ENCODE assay signal across 9 cellular contexts in genomic region chr1:67724928-67725560, GRCh38. TPM values are rescaled to one million over a fixed set of nuclear protein-coding genes. Genes with fewer than 3 reads are reported as not detected.
DNase-seq lines count a peak whose midpoint lies in the region; TF ChIP-seq lines count a peak whose summit lies in the region.
"Had no signal": no experiment of that assay in that cellular context is flagged by ENCODE, and none has a peak within 500 bp of the region (broad histone marks: within the 10 kb centered on the region; RNA-seq: fewer than 3 reads in every experiment).

No MANE protein-coding gene starts in this region.

- no peaks in the 10 kb centered on the region for H3K4me1 Mint-ChIP-seq in glutamatergic neuron (ENCODE audit: low read depth, unreplicated experiment)
- H3K4me1 Mint-ChIP-seq in CD4-positive, alpha-beta memory T cell, result no peaks in the 10 kb centered on the region
- peaks cover 2% of the 10 kb centered on the region for H3K4me1 Mint-ChIP-seq in T-helper 2 cell treated with Interferon-gamma antibody and Interleukin-4, amounts not matched to agents 5 μg/mL and 100 μg/mL, for 36 hours (ENCODE audit: low read depth)

- H3K9me3 ChIP-seq in adipocyte (ENCODE audit: control insufficient read depth, low read length), result no peaks in the 10 kb centered on the region
- no peaks in the 10 kb centered on the region for H3K9me3 ChIP-seq in left ventricle myocardium inferior (replicated peaks)
- H3K9me3 ChIP-seq in subcutaneous abdominal adipose tissue (ENCODE audit: control insufficient read depth in 5 of 5, low read length in 5 of 5), result no peaks in the 10 kb centered on the region
- no peaks in the 10 kb centered on the region for H3K9me3 ChIP-seq in CD4-positive, alpha-beta memory T cell (ENCODE audit: control insufficient read depth in 1 of 2, low read length in 2 of 2)

- H3K9ac ChIP-seq in adipocyte (ENCODE audit: low read length) (no peak overlapping the region), subcutaneous abdominal adipose tissue (ENCODE audit: low read length in 5 of 5) (no peak overlapping the region)

- H3K36me3 ChIP-seq in adipocyte (ENCODE audit: control insufficient read depth, insufficient read depth, low read length, severe bottlenecking) (peaks cover 13% of the 10 kb centered on the region), left ventricle myocardium inferior (no peaks in the 10 kb centered on the region), subcutaneous abdominal adipose tissue (ENCODE audit: control insufficient read depth in 5 of 5, insufficient read depth in 5 of 5, low read length in 5 of 5) (peaks cover 0 to 5% (median 0%) of the 10 kb centered on the region in 5 donors)
- H3K36me3 ChIP-seq in CD4-positive, alpha-beta memory T cell (ENCODE audit: insufficient read depth, low read length), result no peaks in the 10 kb centered on the region

- no peaks in the 10 kb centered on the region for H3K27me3 ChIP-seq in adipocyte (replicated peaks; ENCODE audit: control insufficient read depth, insufficient read depth, low read length)
- no peaks in the 10 kb centered on the region for H3K27me3 ChIP-seq in left ventricle myocardium inferior (ENCODE audit: low read depth)
- no peaks in the 10 kb centered on the region for H3K27me3 ChIP-seq in subcutaneous abdominal adipose tissue (ENCODE audit: control insufficient read depth in 5 of 5, insufficient read depth in 4 of 5, low read length in 5 of 5)
- H3K27me3 ChIP-seq in CD4-positive, alpha-beta memory T cell (ENCODE audit: insufficient read depth, low read length), result no peaks in the 10 kb centered on the region

- CTCF ChIA-PET in CD4-positive, alpha-beta memory T cell (lab: Charles Lee; ENCODE audit: partially characterized antibody), result interaction anchor here (1.2 kb wide), 1 partner anchor 10 kb away, joined by 3 read pairs; no protein-coding TSS in a partner anchor

- no peak for TF ChIP-seq CTCF in left ventricle myocardium inferior (IDR thresholded peaks at IDR 0.05; ENCODE audit: borderline replicate concordance)
- no peak for TF ChIP-seq CTCF in glutamatergic neuron (IDR thresholded peaks at IDR 0.05; ENCODE audit: partially characterized antibody, unreplicated experiment)

- DNase-seq in Kasumi-1 (lab: John Stamatoyannopoulos, UW), result peak; percentile 15 to 25
- DNase-seq in adipocyte (ENCODE audit: low read depth), result peak; percentile 66
- peak; percentile 42 for DNase-seq in left ventricle myocardium inferior
- DNase-seq in glutamatergic neuron, result no peak
- DNase-seq in CD4-positive, alpha-beta memory T cell, result no peak
- DNase-seq in T-helper 2 cell treated with Interferon-gamma antibody and Interleukin-4, amounts not matched to agents 5 μg/mL and 100 μg/mL, for 36 hours (ENCODE audit: low spot score), result no peak
- no peak for DNase-seq in NCI-H2227 treated with DMSO at 0.1 percent for 48 hours (lab: John Stamatoyannopoulos, UW)
- DNase-seq: T-helper 9 cell had no signal

- H3K4me3 ChIP-seq in adipocyte (ENCODE audit: low read length) (no peak overlapping the region), left ventricle myocardium inferior (no peak overlapping the region), subcutaneous abdominal adipose tissue (ENCODE audit: low read depth in 1 of 5, low read length in 5 of 5) (no peak overlapping the region)
- no peak overlapping the region for H3K4me3 ChIP-seq in CD4-positive, alpha-beta memory T cell (ENCODE audit: low read length in 2 of 2)

- intact Hi-C loops in left ventricle myocardium inferior (cut with micrococcal nuclease), result no loop called here
- intact Hi-C loops in CD4-positive, alpha-beta memory T cell (cut with micrococcal nuclease), result no loop called here

- peaks cover 54% of the 10 kb centered on the region for H3K4me1 ChIP-seq in adipocyte (ENCODE audit: control insufficient read depth, insufficient read depth, low read length)
- H3K4me1 ChIP-seq in left ventricle myocardium inferior, result peaks cover 62% of the 10 kb centered on the region
- H3K4me1 ChIP-seq in subcutaneous abdominal adipose tissue (ENCODE audit: control insufficient read depth in 5 of 5, insufficient read depth in 5 of 5, low read length in 5 of 5), result peaks cover 0 to 33% (median 7%) of the 10 kb centered on the region in 5 donors
- no peaks in the 10 kb centered on the region for H3K4me1 ChIP-seq in CD4-positive, alpha-beta memory T cell (ENCODE audit: insufficient read depth, low read length)

- no peaks in the 10 kb centered on the region for H3K9me3 Mint-ChIP-seq in glutamatergic neuron (ENCODE audit: unreplicated experiment)
- H3K9me3 Mint-ChIP-seq in CD4-positive, alpha-beta memory T cell, result no peaks in the 10 kb centered on the region
- H3K9me3 Mint-ChIP-seq in T-helper 2 cell treated with Interferon-gamma antibody and Interleukin-4, amounts not matched to agents 5 μg/mL and 100 μg/mL, for 36 hours, result no peaks in the 10 kb centered on the region

- no peaks in the 10 kb centered on the region for H3K36me3 Mint-ChIP-seq in glutamatergic neuron (ENCODE audit: unreplicated experiment)
- no peaks in the 10 kb centered on the region for H3K36me3 Mint-ChIP-seq in CD4-positive, alpha-beta memory T cell
- H3K36me3 Mint-ChIP-seq in T-helper 2 cell treated with Interferon-gamma antibody and Interleukin-4, amounts not matched to agents 5 μg/mL and 100 μg/mL, for 36 hours (ENCODE audit: low read depth), result no peaks in the 10 kb centered on the region

- POLR2A ChIA-PET in CD4-positive, alpha-beta memory T cell (lab: Charles Lee; ENCODE audit: partially characterized antibody), result no interaction called here

- no peak overlapping the region for H3K27ac Mint-ChIP-seq in glutamatergic neuron (ENCODE audit: unreplicated experiment)
- H3K27ac Mint-ChIP-seq in CD4-positive, alpha-beta memory T cell, result no peak overlapping the region
- H3K27ac Mint-ChIP-seq in T-helper 2 cell treated with Interferon-gamma antibody and Interleukin-4, amounts not matched to agents 5 μg/mL and 100 μg/mL, for 36 hours, result no peak overlapping the region

- no peaks in the 10 kb centered on the region for H3K27me3 Mint-ChIP-seq in glutamatergic neuron (ENCODE audit: unreplicated experiment)
- peaks cover 0 to 1% of the 10 kb centered on the region in 2 donors for H3K27me3 Mint-ChIP-seq in CD4-positive, alpha-beta memory T cell
- H3K27me3 Mint-ChIP-seq in T-helper 2 cell treated with Interferon-gamma antibody and Interleukin-4, amounts not matched to agents 5 μg/mL and 100 μg/mL, for 36 hours (ENCODE audit: low read depth), result peaks cover 10% of the 10 kb centered on the region

- H3K27ac ChIP-seq in left ventricle myocardium inferior (replicated peaks) (peak overlapping the region; percentile 73), subcutaneous abdominal adipose tissue (ENCODE audit: low read depth, low read length) (peak overlapping the region; percentile 18)
- H3K27ac ChIP-seq in CD4-positive, alpha-beta memory T cell (ENCODE audit: low read depth, low read length), result no peak overlapping the region

- no peak overlapping the region for H3K4me3 Mint-ChIP-seq in glutamatergic neuron (ENCODE audit: unreplicated experiment)
- H3K4me3 Mint-ChIP-seq in CD4-positive, alpha-beta memory T cell, result no peak overlapping the region
- H3K4me3 Mint-ChIP-seq in T-helper 2 cell treated with Interferon-gamma antibody and Interleukin-4, amounts not matched to agents 5 μg/mL and 100 μg/mL, for 36 hours, result no peak overlapping the region

RNA-seq across cellular contexts. Expression of gene GADD45A, which starts 40.0 kb away (rescaled TPM):
- total RNA-seq in left ventricle myocardium inferior (65.0 TPM), glutamatergic neuron (ENCODE audit: unreplicated experiment) (143 TPM)
- total RNA-seq in CD4-positive, alpha-beta memory T cell, result 10 to 100 TPM; 25.3 to 26.8 TPM
- polyA plus RNA-seq in CD4-positive, alpha-beta memory T cell, result 10 to 100 TPM in 1 of 2 donors, 1 to 10 TPM in 1; 6.4 to 21.3 TPM

Comparison
In these comparisons a context has a peak if more than half of its experiments do, and no peak if none do; other contexts are left out.
1. DNase-seq: peak in Kasumi-1 (2 of 2), adipocyte (single experiment) and left ventricle myocardium inferior (single experiment); none in glutamatergic neuron (single experiment), CD4-positive, alpha-beta memory T cell (0 of 5), T-helper 2 cell treated with Interferon-gamma antibody and Interleukin-4, amounts not matched to agents 5 μg/mL and 100 μg/mL, for 36 hours (single experiment) and NCI-H2227 treated with DMSO at 0.1 percent for 48 hours (single experiment).